In the genomic region with DNA sequence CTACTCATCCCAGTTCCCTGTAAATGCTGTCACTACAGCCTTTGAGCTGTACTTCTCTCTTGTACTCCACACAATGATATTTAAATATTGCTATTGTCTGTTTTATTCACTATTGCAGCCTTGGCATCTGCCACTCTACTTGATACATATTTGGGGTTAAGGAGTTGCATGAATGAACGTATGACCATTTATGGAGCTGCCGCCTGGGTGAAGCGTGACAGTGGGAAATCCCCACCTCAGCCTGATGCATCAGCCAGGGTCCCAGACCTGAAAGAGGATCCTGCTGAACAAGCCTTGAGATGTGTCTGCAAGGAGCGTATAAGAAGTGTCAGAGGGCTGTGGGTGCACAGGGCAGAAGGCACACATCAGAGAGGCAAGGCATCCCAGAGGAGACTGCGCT, we compare ENCODE assay signal across 1 cellular context.
TF ChIP-seq lines count a peak whose summit lies in the region.

No MANE protein-coding gene starts in this region.

TF ChIP-seq in WTC11, 78 proteins besides CTCF, POLR2A, EP300 and RAD21 (continued from another document):
- TF ChIP-seq, protein P1, sequence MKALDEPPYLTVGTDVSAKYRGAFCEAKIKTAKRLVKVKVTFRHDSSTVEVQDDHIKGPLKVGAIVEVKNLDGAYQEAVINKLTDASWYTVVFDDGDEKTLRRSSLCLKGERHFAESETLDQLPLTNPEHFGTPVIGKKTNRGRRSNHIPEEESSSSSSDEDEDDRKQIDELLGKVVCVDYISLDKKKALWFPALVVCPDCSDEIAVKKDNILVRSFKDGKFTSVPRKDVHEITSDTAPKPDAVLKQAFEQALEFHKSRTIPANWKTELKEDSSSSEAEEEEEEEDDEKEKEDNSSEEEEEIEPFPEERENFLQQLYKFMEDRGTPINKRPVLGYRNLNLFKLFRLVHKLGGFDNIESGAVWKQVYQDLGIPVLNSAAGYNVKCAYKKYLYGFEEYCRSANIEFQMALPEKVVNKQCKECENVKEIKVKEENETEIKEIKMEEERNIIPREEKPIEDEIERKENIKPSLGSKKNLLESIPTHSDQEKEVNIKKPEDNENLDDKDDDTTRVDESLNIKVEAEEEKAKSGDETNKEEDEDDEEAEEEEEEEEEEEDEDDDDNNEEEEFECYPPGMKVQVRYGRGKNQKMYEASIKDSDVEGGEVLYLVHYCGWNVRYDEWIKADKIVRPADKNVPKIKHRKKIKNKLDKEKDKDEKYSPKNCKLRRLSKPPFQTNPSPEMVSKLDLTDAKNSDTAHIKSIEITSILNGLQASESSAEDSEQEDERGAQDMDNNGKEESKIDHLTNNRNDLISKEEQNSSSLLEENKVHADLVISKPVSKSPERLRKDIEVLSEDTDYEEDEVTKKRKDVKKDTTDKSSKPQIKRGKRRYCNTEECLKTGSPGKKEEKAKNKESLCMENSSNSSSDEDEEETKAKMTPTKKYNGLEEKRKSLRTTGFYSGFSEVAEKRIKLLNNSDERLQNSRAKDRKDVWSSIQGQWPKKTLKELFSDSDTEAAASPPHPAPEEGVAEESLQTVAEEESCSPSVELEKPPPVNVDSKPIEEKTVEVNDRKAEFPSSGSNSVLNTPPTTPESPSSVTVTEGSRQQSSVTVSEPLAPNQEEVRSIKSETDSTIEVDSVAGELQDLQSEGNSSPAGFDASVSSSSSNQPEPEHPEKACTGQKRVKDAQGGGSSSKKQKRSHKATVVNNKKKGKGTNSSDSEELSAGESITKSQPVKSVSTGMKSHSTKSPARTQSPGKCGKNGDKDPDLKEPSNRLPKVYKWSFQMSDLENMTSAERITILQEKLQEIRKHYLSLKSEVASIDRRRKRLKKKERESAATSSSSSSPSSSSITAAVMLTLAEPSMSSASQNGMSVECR (CRISPR knock-in tag; IDR thresholded peaks at IDR 0.05; ENCODE audit: borderline replicate concordance) = no peak
- TF ChIP-seq CREB1 (CRISPR knock-in tag; IDR thresholded peaks at IDR 0.05) = no peak
TF ChIP-seq in WTC11: peak in this region for 0.
